Comparison of ENCODE assay signal across 9 cellular contexts in genomic region chr3:54870423-54870822, GRCh38. TPM values are rescaled to one million over a fixed set of nuclear protein-coding genes. Genes with fewer than 3 reads are reported as not detected.
DNase-seq lines count a peak whose midpoint lies in the region; ATAC-seq lines count a peak whose summit lies in the region.
"Had no signal": no experiment of that assay in that cellular context is flagged by ENCODE, and none has a peak within 500 bp of the region (broad histone marks: within the 10 kb centered on the region; RNA-seq: fewer than 3 reads in every experiment).

No MANE protein-coding gene starts in this region.

- DNase-seq in G401 (ENCODE audit: low spot score) (peak; percentile 33), NCI-H226 (peak; percentile 88), cerebellar cortex (ENCODE audit: low spot score) (peak; percentile 34), medulla oblongata (ENCODE audit: extremely low spot score) (peak; percentile 78)
- DNase-seq in stimulated activated CD4-positive, alpha-beta T cell treated with anti-CD3 and anti-CD28 coated beads, Interleukin-1b, Interleukin-23, amount 100 ng/mL, for 48 hours, result no peak
- DNase-seq in activated effector memory CD4-positive, alpha-beta T cell treated with Interleukin-2 at 50 U/mL for 16 hours, result no peak

- in situ Hi-C loops in G401 (cut with HindIII; ENCODE audit: low sequenced_read_pairs), result no loop called here

- ATAC-seq in HG03095 (IDR thresholded peaks at IDR 0.05; ENCODE audit: unreplicated experiment) (no peak), HG03097 (IDR thresholded peaks at IDR 0.05; ENCODE audit: low FRiP score, unreplicated experiment) (no peak)

RNA-seq across cellular contexts. Expression of gene LRTM1, which starts 57.4 kb away (rescaled TPM):
- total RNA-seq in G401 (2014; rRNA removed; shearing (Covaris generic)), result not detected in 2 replicates
- total RNA-seq: temporal lobe had no signal

Comparison
In these comparisons a context has a peak if more than half of its experiments do, and no peak if none do; other contexts are left out.
1. DNase-seq: peak in G401 (single experiment), NCI-H226 (single experiment), cerebellar cortex (single experiment) and medulla oblongata (single experiment); none in stimulated activated CD4-positive, alpha-beta T cell treated with anti-CD3 and anti-CD28 coated beads, Interleukin-1b, Interleukin-23, amount 100 ng/mL, for 48 hours (single experiment) and activated effector memory CD4-positive, alpha-beta T cell treated with Interleukin-2 at 50 U/mL for 16 hours (single experiment).